23 cellular contexts compared by ENCODE assay signal in the genomic region with DNA sequence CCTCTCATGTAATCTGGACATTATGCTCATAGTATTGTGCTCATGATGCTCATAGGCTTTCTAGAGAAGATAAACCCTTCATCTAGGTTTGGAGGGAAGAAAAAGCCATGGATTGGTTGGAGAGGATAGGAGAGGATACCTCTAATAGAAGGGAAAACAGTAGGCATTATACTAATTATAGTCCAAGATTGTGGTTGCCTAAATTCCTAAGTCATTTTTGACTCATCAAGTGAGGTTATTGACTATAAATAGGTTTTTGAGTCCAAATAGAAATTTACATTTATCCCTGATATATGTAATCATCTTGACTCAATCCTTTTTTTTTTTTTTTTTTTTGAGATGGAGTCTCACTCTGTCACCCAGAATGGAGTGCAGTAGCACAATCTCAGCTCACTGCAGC.
"Had no signal": no experiment of that assay in that cellular context is flagged by ENCODE, and none has a peak within 500 bp of the region (broad histone marks: within the 10 kb centered on the region; RNA-seq: fewer than 3 reads in every experiment).

No MANE protein-coding gene starts in this region.

- H3K4me1 ChIP-seq: breast epithelium, neural progenitor cell, right lobe of liver, uterus had no signal

- H3K4me3 ChIP-seq: breast epithelium, lower lobe of right lung, neural progenitor cell, right lobe of liver, smooth muscle cell, suprapubic skin, transverse colon, uterus had no signal

- ATAC-seq: activated naive CD8-positive, alpha-beta T cell treated with anti-CD3 and anti-CD28 coated beads, Interleukin-2, amount 50 U/mL, for 24 hours; activated T-cell treated with anti-CD3 and anti-CD28 coated beads, Interleukin-2, amount 50 U/mL, for 4 hours; esophagus mucosa; lower lobe of right lung; right lobe of liver; stimulated activated naive CD8-positive, alpha-beta T cell treated with anti-CD3 and anti-CD28 coated beads, Interleukin-15, amount 100 ng/mL, for 72 hours had no signal

- H3K9ac ChIP-seq: neural progenitor cell had no signal

- H3K27ac ChIP-seq: breast epithelium, lower lobe of right lung, neural progenitor cell, right lobe of liver, suprapubic skin, transverse colon, uterus, VCaP had no signal

- H2AFZ ChIP-seq: neural progenitor cell had no signal

- DNase-seq: activated CD4-positive, alpha-beta T cell treated with anti-CD3 and anti-CD28 coated beads, Interleukin-2, amount 50 U/mL, for 1 hour; activated CD4-positive, CD25-positive, alpha-beta regulatory T cell treated with anti-CD3 and anti-CD28 coated beads, Interleukin-2, amount 50 U/mL, for 72 hours; activated CD8-positive, alpha-beta memory T cell treated with anti-CD3 and anti-CD28 coated beads, Interleukin-2, amount 50 U/mL, for 4 hours; activated naive CD4-positive, alpha-beta T cell treated with anti-CD3 and anti-CD28 coated beads for 36 hours; activated naive CD8-positive, alpha-beta T cell treated with anti-CD3 and anti-CD28 coated beads, Interleukin-2, amount 50 U/mL, for 24 hours; activated T-cell treated with anti-CD3 and anti-CD28 coated beads, Interleukin-2, amount 50 U/mL, for 4 hours; aorta; effector CD4-positive, alpha-beta T cell; lower lobe of right lung; midbrain; naive B cell; right lobe of liver; stimulated activated CD4-positive, alpha-beta T cell treated with anti-CD3 and anti-CD28 coated beads, Interleukin-4, amount 100 ng/mL, for 1 hour; stimulated activated naive CD8-positive, alpha-beta T cell treated with anti-CD3 and anti-CD28 coated beads, Interleukin-15, amount 100 ng/mL, for 72 hours; T1000; transverse colon; uterus had no signal

- H3K27ac Mint-ChIP-seq: activated naive CD4-positive, alpha-beta T cell treated with anti-CD3 and anti-CD28 coated beads for 36 hours; activated naive CD8-positive, alpha-beta T cell treated with anti-CD3 and anti-CD28 coated beads, Interleukin-2, amount 50 U/mL, for 24 hours; naive B cell; neural progenitor cell; stimulated activated naive CD8-positive, alpha-beta T cell treated with anti-CD3 and anti-CD28 coated beads, Interleukin-15, amount 100 ng/mL, for 72 hours had no signal

- H3K4me2 ChIP-seq: neural progenitor cell, smooth muscle cell had no signal

- H3K9me3 ChIP-seq: breast epithelium, lower lobe of right lung, right lobe of liver, suprapubic skin, transverse colon, uterus had no signal

- H3K36me3 Mint-ChIP-seq: naive B cell had no signal

- H3K27me3 Mint-ChIP-seq: activated naive CD8-positive, alpha-beta T cell treated with anti-CD3 and anti-CD28 coated beads, Interleukin-2, amount 50 U/mL, for 24 hours; stimulated activated naive CD8-positive, alpha-beta T cell treated with anti-CD3 and anti-CD28 coated beads, Interleukin-15, amount 100 ng/mL, for 72 hours had no signal

- H3K9me3 Mint-ChIP-seq: activated naive CD4-positive, alpha-beta T cell treated with anti-CD3 and anti-CD28 coated beads for 36 hours; activated naive CD8-positive, alpha-beta T cell treated with anti-CD3 and anti-CD28 coated beads, Interleukin-2, amount 50 U/mL, for 24 hours; activated T-cell treated with anti-CD3 and anti-CD28 coated beads, Interleukin-2, amount 50 U/mL, for 4 hours; naive B cell; neural progenitor cell; stimulated activated naive CD8-positive, alpha-beta T cell treated with anti-CD3 and anti-CD28 coated beads, Interleukin-15, amount 100 ng/mL, for 72 hours had no signal

- H3K27me3 ChIP-seq: breast epithelium, right lobe of liver, suprapubic skin, uterus had no signal

- H3K36me3 ChIP-seq: breast epithelium, lower lobe of right lung, neural progenitor cell, right lobe of liver, suprapubic skin, transverse colon, uterus had no signal

- H3K4me3 Mint-ChIP-seq: activated naive CD4-positive, alpha-beta T cell treated with anti-CD3 and anti-CD28 coated beads for 36 hours; activated naive CD8-positive, alpha-beta T cell treated with anti-CD3 and anti-CD28 coated beads, Interleukin-2, amount 50 U/mL, for 24 hours; activated T-cell treated with anti-CD3 and anti-CD28 coated beads, Interleukin-2, amount 50 U/mL, for 4 hours; naive B cell; neural progenitor cell; stimulated activated naive CD8-positive, alpha-beta T cell treated with anti-CD3 and anti-CD28 coated beads, Interleukin-15, amount 100 ng/mL, for 72 hours had no signal
